Comparison of ENCODE assay signal across 23 cellular contexts in the genomic region with DNA sequence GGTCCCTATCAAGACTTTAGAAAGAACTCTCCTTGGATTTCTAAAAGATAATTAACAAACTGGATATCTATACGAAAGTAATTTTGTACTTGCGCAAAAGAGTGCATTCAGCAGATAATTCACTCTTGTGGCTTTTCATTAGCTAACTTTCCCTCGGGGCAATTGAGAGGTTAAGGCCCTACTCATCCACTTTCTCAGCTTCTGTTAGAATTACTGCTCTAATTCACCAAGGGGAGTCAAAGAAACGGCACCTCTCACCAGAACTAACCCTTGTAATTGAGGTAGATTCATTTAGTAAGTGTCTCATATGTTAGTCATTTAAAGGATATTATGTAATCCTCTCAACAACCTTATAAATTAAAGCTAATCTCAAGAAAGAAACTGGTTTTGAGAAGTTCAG. TPM values are rescaled to one million over a fixed set of nuclear protein-coding genes. Genes with fewer than 3 reads are reported as not detected.
A peak's percentile ranks its signal among the peaks of the same experiment; 100 is the strongest.
DNase-seq lines count a peak whose midpoint lies in the region; ATAC-seq, FAIRE-seq and TF ChIP-seq lines count a peak whose summit lies in the region.
"Had no signal": no experiment of that assay in that cellular context is flagged by ENCODE, and none has a peak within 500 bp of the region (broad histone marks: within the 10 kb centered on the region; RNA-seq: fewer than 3 reads in every experiment).

No MANE protein-coding gene starts in this region.

- H3K18ac ChIP-seq in H1 (ENCODE audit: extremely low read depth, low read length): no peak overlapping the region

- peaks cover 4% of the 10 kb centered on the region in 2 donors for H3K9me3 Mint-ChIP-seq in stimulated activated naive B cell treated with anti-CD40 and anti-IgM and Interleukin-4, amounts not matched to agents 10 μg/mL and 1 μg/mL and 100 μg/mL, for 72 hours
- H3K9me3 Mint-ChIP-seq: CD4-positive, alpha-beta T cell; HFFc6 had no signal

- TF ChIP-seq RAD21 in H1 (IDR thresholded peaks at IDR 0.05 in 1 of 2, conservative IDR thresholded peaks at IDR 0.05 in 1 of 2; ENCODE audit: low read depth in 2 of 2, low read length in 2 of 2): no peak

- H2AFZ ChIP-seq in GM23248 (peak overlapping the region; percentile 9; the same call in 1 of the 2 replicates), H1 (ENCODE audit: low read length) (0 out of 2 replicates have a peak overlapping the region, but pooled peaks have one; percentile 19), hepatocyte (no peak overlapping the region)

- in situ Hi-C loops in GM23248 (cut with MboI): no loop called here

- H3K23ac ChIP-seq in H1 (ENCODE audit: insufficient read length): no peak overlapping the region

- H3K56ac ChIP-seq in H1 (replicated peaks; ENCODE audit: insufficient read length, low read depth, low read length): no peak overlapping the region

- no peaks in the 10 kb centered on the region for H3K79me1 ChIP-seq in H1 (ENCODE audit: low read depth, low read length)

- ATAC-seq in stimulated activated naive B cell treated with anti-CD40 and anti-IgM and Interleukin-4, amounts not matched to agents 10 μg/mL and 1 μg/mL and 100 μg/mL, for 72 hours (replicated peaks): no peak
- ATAC-seq: HepG2, Right ventricle myocardium inferior had no signal

- H3K36me3 Mint-ChIP-seq in stimulated activated naive B cell treated with anti-CD40 and anti-IgM and Interleukin-4, amounts not matched to agents 10 μg/mL and 1 μg/mL and 100 μg/mL, for 72 hours: no peaks in the 10 kb centered on the region

- no peaks in the 10 kb centered on the region for H3K27me3 Mint-ChIP-seq in stimulated activated naive B cell treated with anti-CD40 and anti-IgM and Interleukin-4, amounts not matched to agents 10 μg/mL and 1 μg/mL and 100 μg/mL, for 72 hours

- POLR2A ChIA-PET in H1 (lab: Charles Lee; ENCODE audit: partially characterized antibody): no interaction called here

- H3K9me2 ChIP-seq in GM23248 (ENCODE audit: insufficient read depth) (no peaks in the 10 kb centered on the region), hepatocyte (replicated peaks; ENCODE audit: insufficient read depth) (no peaks in the 10 kb centered on the region)

- H2AK5ac ChIP-seq in H1 (ENCODE audit: low read depth, low read length): no peak overlapping the region

- H4K91ac ChIP-seq in H1 (replicated peaks; ENCODE audit: insufficient read length, low read length): no peak overlapping the region

- 0 out of 2 replicates have a peak, but pooled peaks cover 4% of the 10 kb centered on the region for H3F3A ChIP-seq in GM23248 (ENCODE audit: insufficient read depth)

- H3K36me3 ChIP-seq in GM23248 (ENCODE audit: low read depth): no peaks in the 10 kb centered on the region
- no peaks in the 10 kb centered on the region for H3K36me3 ChIP-seq in H1 (ENCODE audit: control insufficient read depth in 2 of 4, insufficient read depth in 4 of 4, low read length in 3 of 4)
- no peaks in the 10 kb centered on the region for H3K36me3 ChIP-seq in hepatocyte (replicated peaks; ENCODE audit: insufficient read depth, low read depth)
- H3K36me3 ChIP-seq: MG63 had no signal

- H3K4ac ChIP-seq in H1 (replicated peaks; ENCODE audit: insufficient read length, low read depth, low read length): no peak overlapping the region

- H3K9ac ChIP-seq in GM23248: no peak overlapping the region
- H3K9ac ChIP-seq in H1 (replicated peaks in 1 of 4; ENCODE audit: extremely low read depth in 1 of 4, low read depth in 3 of 4, low read length in 3 of 4): no peak overlapping the region
- H3K9ac ChIP-seq: KMS-11 had no signal

- H3K4me3 Mint-ChIP-seq in stimulated activated naive B cell treated with anti-CD40 and anti-IgM and Interleukin-4, amounts not matched to agents 10 μg/mL and 1 μg/mL and 100 μg/mL, for 72 hours: no peak overlapping the region
- H3K4me3 Mint-ChIP-seq: CD4-positive, alpha-beta T cell; HFFc6 had no signal

- no peak overlapping the region for H2BK5ac ChIP-seq in H1 (ENCODE audit: low read depth, low read length)

- H3K4me1 ChIP-seq in GM23248 (ENCODE audit: insufficient read depth) (peaks cover 12% of the 10 kb centered on the region), H1 (replicated peaks in 1 of 4; ENCODE audit: control insufficient read depth in 3 of 4, insufficient read depth in 4 of 4, low read length in 3 of 4) (no peaks in the 10 kb centered on the region), hepatocyte (ENCODE audit: insufficient read depth) (no peaks in the 10 kb centered on the region)

- H3K4me2 ChIP-seq in GM23248 (ENCODE audit: unreplicated experiment): peak overlapping the region; percentile 20
- H3K4me2 ChIP-seq in H1 (ENCODE audit: insufficient read depth in 1 of 2, low read depth in 2 of 2, low read length in 2 of 2): no peak overlapping the region
- no peak overlapping the region for H3K4me2 ChIP-seq in hepatocyte
- H3K4me2 ChIP-seq: KMS-11 had no signal

- H3K14ac ChIP-seq in H1 (ENCODE audit: insufficient read length): no peak overlapping the region

- no peaks in the 10 kb centered on the region for H3K4me1 Mint-ChIP-seq in stimulated activated naive B cell treated with anti-CD40 and anti-IgM and Interleukin-4, amounts not matched to agents 10 μg/mL and 1 μg/mL and 100 μg/mL, for 72 hours

- no peaks in the 10 kb centered on the region for H3K79me2 ChIP-seq in GM23248 (ENCODE audit: insufficient read depth)
- H3K79me2 ChIP-seq in H1 (ENCODE audit: control insufficient read depth in 1 of 2, insufficient read depth in 2 of 2, low read length in 2 of 2): no peaks in the 10 kb centered on the region
- no peaks in the 10 kb centered on the region for H3K79me2 ChIP-seq in hepatocyte

- TF ChIP-seq CTCF in H1 (IDR thresholded peaks at IDR 0.05; ENCODE audit: control extremely low read depth in 1 of 3, insufficient read depth in 1 of 3, low read depth in 1 of 3, low read length in 3 of 3): no peak
- TF ChIP-seq CTCF in hepatocyte (IDR thresholded peaks at IDR 0.05; ENCODE audit: poor library complexity): no peak

- no peak overlapping the region for H2BK15ac ChIP-seq in H1 (ENCODE audit: low read length)

- H3K27me3 ChIP-seq in GM23248 (replicated peaks; ENCODE audit: insufficient read depth): no peaks in the 10 kb centered on the region
- no peaks in the 10 kb centered on the region for H3K27me3 ChIP-seq in H1 (replicated peaks in 1 of 4; ENCODE audit: control insufficient read depth in 3 of 4, extremely low read depth in 1 of 4, insufficient read depth in 3 of 4, low read length in 3 of 4)
- no peaks in the 10 kb centered on the region for H3K27me3 ChIP-seq in hepatocyte
- H3K27me3 ChIP-seq: MG63 had no signal

- no peaks in the 10 kb centered on the region for H3K23me2 ChIP-seq in H1 (ENCODE audit: low read depth, low read length)

- H3K9me3 ChIP-seq in GM23248 (ENCODE audit: low read depth) (no peaks in the 10 kb centered on the region), H1 (ENCODE audit: insufficient read depth in 2 of 2, low read depth in 1 of 2, low read length in 1 of 2) (no peaks in the 10 kb centered on the region), hepatocyte (ENCODE audit: low read depth) (no peaks in the 10 kb centered on the region)

- CTCF ChIA-PET in H1 (lab: Charles Lee; ENCODE audit: partially characterized antibody): interaction anchor here (2.5 kb wide), 1 partner anchor 127 kb away, joined by 8 read pairs; no protein-coding TSS in a partner anchor

- TF ChIP-seq POLR2A in H1 (IDR thresholded peaks at IDR 0.05; ENCODE audit: control extremely low read depth in 1 of 2, low read depth in 2 of 2, low read length in 2 of 2): no peak

- TF ChIP-seq EP300 in H1 (IDR thresholded peaks at IDR 0.05; ENCODE audit: borderline replicate concordance in 1 of 2, low read depth in 2 of 2, low read length in 2 of 2): no peak

- H2BK120ac ChIP-seq in H1 (replicated peaks; ENCODE audit: low read depth, low read length): no peak overlapping the region

- H2BK12ac ChIP-seq in H1 (ENCODE audit: low read depth, low read length): no peak overlapping the region

- 31 to 35% methylated on average over 4 of the region's 4 CpGs for WGBS in GM23248 (ENCODE audit: low coverage in 1 of 2, low lambda C conversion rate in 2 of 2, missing lambda C conversion rate in 2 of 2), 2 experiments
- WGBS in H1 (ENCODE audit: extremely low coverage in 1 of 2, insufficient coverage in 1 of 2, insufficient read length in 1 of 2, insufficient replicate concordance in 2 of 2, low coverage in 1 of 2, low lambda C conversion rate in 2 of 2, missing lambda C conversion rate in 1 of 2), 2 experiments: 91% methylated on average over 4 of the region's 4 CpGs; no CpG with 5 or more reads in 1 of the 2 experiments
- 61% methylated on average over 4 of the region's 4 CpGs for WGBS in hepatocyte (ENCODE audit: low lambda C conversion rate, missing lambda C conversion rate)

- no peak overlapping the region for H3K27ac Mint-ChIP-seq in stimulated activated naive B cell treated with anti-CD40 and anti-IgM and Interleukin-4, amounts not matched to agents 10 μg/mL and 1 μg/mL and 100 μg/mL, for 72 hours
- H3K27ac Mint-ChIP-seq: CD4-positive, alpha-beta T cell; HFFc6 had no signal

- H4K5ac ChIP-seq in H1 (ENCODE audit: insufficient read length, low read depth, low read length): no peak overlapping the region

- H4K20me1 ChIP-seq in GM23248 (ENCODE audit: insufficient read depth) (no peaks in the 10 kb centered on the region), H1 (replicated peaks in 1 of 2; ENCODE audit: control insufficient read depth in 1 of 2, insufficient read depth in 2 of 2, low read length in 2 of 2) (no peaks in the 10 kb centered on the region), hepatocyte (ENCODE audit: insufficient read depth, poor library complexity, severe bottlenecking) (no peaks in the 10 kb centered on the region)

- H3K4me3 ChIP-seq in GM23248 (no peak overlapping the region), H1 (ENCODE audit: extremely low read depth in 1 of 4, insufficient read depth in 2 of 4, low read depth in 3 of 4, low read length in 4 of 4) (no peak overlapping the region), hepatocyte (no peak overlapping the region)
- H3K4me3 ChIP-seq: MG63 had no signal

- H4K8ac ChIP-seq in H1 (ENCODE audit: extremely low read depth, insufficient read depth, low read length): no peak overlapping the region

- H3K27ac ChIP-seq in GM23248 (no peak overlapping the region), H1 (ENCODE audit: low read depth, low read length) (no peak overlapping the region), hepatocyte (no peak overlapping the region)
- H3K27ac ChIP-seq: KMS-11 had no signal

- no peak for FAIRE-seq in H1 (lab: Jason Lieb, UNC)
- FAIRE-seq: GM12891, GM18507, HepG2 had no signal

- H2BK20ac ChIP-seq in H1 (ENCODE audit: low read length): no peak overlapping the region

- DNase-seq in EH (ENCODE audit: low read depth) (peak; percentile 38), GM23248 (peak; percentile 55), RPMI7951 (ENCODE audit: low read depth) (peak; percentile 71), H1 (ENCODE audit: low read depth in 1 of 2, low spot score in 2 of 2) (no peak), hepatocyte (ENCODE audit: low spot score) (no peak), HuH-7 (ENCODE audit: low spot score) (no peak)
- DNase-seq in stimulated activated naive B cell treated with anti-CD40 and anti-IgM and Interleukin-4, amounts not matched to agents 10 μg/mL and 1 μg/mL and 100 μg/mL, for 72 hours: no peak
- no peak for DNase-seq in stimulated activated CD4-positive, alpha-beta T cell treated with anti-CD3 and anti-CD28 coated beads, Interleukin-4, amount 100 ng/mL, for 24 hours
- DNase-seq: ACHN; Calu3; CD4-positive, alpha-beta T cell; GF-D8; HFFc6; MG63; NCI-H1092; NCI-H1694; NCI-H345; NK-92 treated with Interleukin-12 subunit alpha and Interleukin-12 subunit beta, amount 100 ng/mL, for 24 hours had no signal

RNA-seq across cellular contexts. Expression of a gene that starts 22.5 kb away (rescaled TPM):
- total RNA-seq in GM23248 (2014; rRNA removed; shearing (Covaris generic)): 24.2 and 26.4 TPM in 2 replicates
- polyA plus RNA-seq in GM23248 (2016; fragmentation: Nextera tagmentation; extraction: Ambion mirVana) (10.5 and 10.9 TPM in 2 replicates), H1 (2011; rRNA removed) (10.0 and 10.1 TPM in 2 replicates), hepatocyte (7.6 and 9.1 TPM in 2 replicates)
- 8.8 and 8.9 TPM in 2 replicates for total RNA-seq in RPMI7951 (2014; rRNA removed; shearing (Covaris generic))
- total RNA-seq in H1 (2021; fragmentation: NEBNext Ultra II Directional; extraction: Animal tissue kit (Norgen Biotek cat#: 25700)): 20.7 and 21.0 TPM in 2 replicates
- polyA plus RNA-seq in H1 (2011; cell fraction: cytosol; rRNA removed): 8.7 TPM
- polyA plus RNA-seq in H1 (2011; cell fraction: nucleus; rRNA removed): 9.1 TPM
- 6.9 to 12.6 TPM (median 8.7 TPM) in 4 replicates for polyA plus RNA-seq in H1 (2012, experiment 1 of 2)
- polyA plus RNA-seq in H1 (2012, experiment 2 of 2): 3.4 TPM
- polyA plus RNA-seq in H1 (2013, experiment 1 of 2): 12.0 TPM
- 12.6 TPM for polyA plus RNA-seq in H1 (2013, experiment 2 of 2)
- 23.3 and 27.7 TPM in 2 replicates for polyA minus RNA-seq in H1 (2011; rRNA and poly(A)+ RNA removed)
- polyA minus RNA-seq in H1 (2011; cell fraction: cytosol; rRNA and poly(A)+ RNA removed): 9.5 TPM
- 17.0 TPM for polyA minus RNA-seq in H1 (2011; cell fraction: nucleus; rRNA and poly(A)+ RNA removed)
- total RNA-seq in hepatocyte: 22.1 and 23.0 TPM in 2 replicates

Comparison
In these comparisons a context has a peak if more than half of its experiments do, and no peak if none do; other contexts are left out.
1. DNase-seq: peak in EH (single experiment), GM23248 (single experiment) and RPMI7951 (single experiment); none in H1 (0 of 2), hepatocyte (single experiment), stimulated activated naive B cell treated with anti-CD40 and anti-IgM and Interleukin-4, amounts not matched to agents 10 μg/mL and 1 μg/mL and 100 μg/mL, for 72 hours (single experiment), HuH-7 (single experiment) and stimulated activated CD4-positive, alpha-beta T cell treated with anti-CD3 and anti-CD28 coated beads, Interleukin-4, amount 100 ng/mL, for 24 hours (single experiment).